Comparison of ENCODE assay signal across 5 cellular contexts in genomic region chr15:90884719-90885431, GRCh38. TPM values are rescaled to one million over a fixed set of nuclear protein-coding genes. Genes with fewer than 3 reads are reported as not detected.
A peak's percentile ranks its signal among the peaks of the same experiment; 100 is the strongest.
DNase-seq lines count a peak whose midpoint lies in the region; ATAC-seq and TF ChIP-seq lines count a peak whose summit lies in the region.

No MANE protein-coding gene starts in this region.

- H3K27ac ChIP-seq in suprapubic skin: peak overlapping the region; percentile 87

- peaks cover 45% of the 10 kb centered on the region for H3K4me1 ChIP-seq in suprapubic skin
- no peaks in the 10 kb centered on the region for H3K4me1 ChIP-seq in BE2C

- intact Hi-C loops in left ventricle myocardium superior (cut with micrococcal nuclease): loop anchor here (5.0 kb wide), 1 partner anchor 238 kb away; no protein-coding TSS in a partner anchor

- 51% methylated on average over 10 of the region's 16 CpGs for WGBS in suprapubic skin

- peak; percentile 2 for ATAC-seq in left ventricle myocardium superior

- H3K4me3 ChIP-seq in WI38 (ENCODE audit: low read depth, low read length): peak overlapping the region; percentile 52
- peak overlapping the region; percentile 58 for H3K4me3 ChIP-seq in suprapubic skin
- H3K4me3 ChIP-seq in BE2C (ENCODE audit: low read depth, low read length): no peak overlapping the region

- TF ChIP-seq POLR2A in suprapubic skin (IDR thresholded peaks at IDR 0.05): no peak

- H3K36me3 ChIP-seq in suprapubic skin (peaks cover 37% of the 10 kb centered on the region), BE2C (peaks cover 2% of the 10 kb centered on the region)

- H3K9me3 ChIP-seq in suprapubic skin (no peaks in the 10 kb centered on the region), BE2C (no peaks in the 10 kb centered on the region)

- TF ChIP-seq CTCF in WI38 (IDR thresholded peaks at IDR 0.05; ENCODE audit: low read depth, low read length) (no peak), suprapubic skin (IDR thresholded peaks at IDR 0.05) (no peak), BE2C (IDR thresholded peaks at IDR 0.05; ENCODE audit: low read depth, low read length) (no peak)

- H3K27me3 ChIP-seq in suprapubic skin: no peaks in the 10 kb centered on the region
- no peaks in the 10 kb centered on the region for H3K27me3 ChIP-seq in BE2C

- DNase-seq in left ventricle myocardium superior (no peak), suprapubic skin (ENCODE audit: low spot score in 2 of 2) (peak in 1 of 2 donors; percentile 74), BE2C (no peak), Kasumi-1 (lab: John Stamatoyannopoulos, UW) (no peak)

- no peak for TF ChIP-seq EP300 in suprapubic skin (IDR thresholded peaks at IDR 0.05)

RNA-seq across cellular contexts. Expression of gene FES, which starts 0.6 kb away (rescaled TPM):
- total RNA-seq in left ventricle myocardium superior (15.4 TPM), suprapubic skin (10 to 100 TPM in 3 of 4 donors, 1 to 10 TPM in 1; 6.3 to 18.7 (median 11.8) TPM)
- 11.9 TPM for polyA plus RNA-seq in BE2C (2012; ENCODE audit: insufficient read depth, insufficient read length, low read depth)

RNA-seq across cellular contexts. Expression of gene FURIN, which starts 16.5 kb away (rescaled TPM):
- total RNA-seq in left ventricle myocardium superior (49.9 TPM), suprapubic skin (100 to 1,000 TPM in 2 of 4 donors, 10 to 100 TPM in 2; 61.6 to 120 (median 100) TPM)
- 41.1 TPM for polyA plus RNA-seq in BE2C (2012; ENCODE audit: insufficient read depth, insufficient read length, low read depth)

RNA-seq across cellular contexts. Expression of gene MAN2A2, which starts 18.2 kb away (rescaled TPM):
- total RNA-seq in left ventricle myocardium superior: 146 TPM
- 10 to 100 TPM; 51.3 to 91.9 (median 62.2) TPM for total RNA-seq in suprapubic skin
- 111 TPM for polyA plus RNA-seq in BE2C (2012; ENCODE audit: insufficient read depth, insufficient read length, low read depth)

RNA-seq across cellular contexts. Expression of gene HDDC3, which starts 47.5 kb away (rescaled TPM):
- total RNA-seq in left ventricle myocardium superior: 15.0 TPM
- 100 to 1,000 TPM in 1 of 4 donors, 10 to 100 TPM in 3; 13.5 to 119 (median 17.0) TPM for total RNA-seq in suprapubic skin
- polyA plus RNA-seq in BE2C (2012; ENCODE audit: insufficient read depth, insufficient read length, low read depth): 58.6 TPM

RNA-seq across cellular contexts. Expression of gene UNC45A, which starts 50.2 kb away (rescaled TPM):
- total RNA-seq in left ventricle myocardium superior (24.4 TPM), suprapubic skin (10 to 100 TPM; 52.4 to 94.5 (median 67.8) TPM)
- 83.4 TPM for polyA plus RNA-seq in BE2C (2012; ENCODE audit: insufficient read depth, insufficient read length, low read depth)
